In the genomic region with DNA sequence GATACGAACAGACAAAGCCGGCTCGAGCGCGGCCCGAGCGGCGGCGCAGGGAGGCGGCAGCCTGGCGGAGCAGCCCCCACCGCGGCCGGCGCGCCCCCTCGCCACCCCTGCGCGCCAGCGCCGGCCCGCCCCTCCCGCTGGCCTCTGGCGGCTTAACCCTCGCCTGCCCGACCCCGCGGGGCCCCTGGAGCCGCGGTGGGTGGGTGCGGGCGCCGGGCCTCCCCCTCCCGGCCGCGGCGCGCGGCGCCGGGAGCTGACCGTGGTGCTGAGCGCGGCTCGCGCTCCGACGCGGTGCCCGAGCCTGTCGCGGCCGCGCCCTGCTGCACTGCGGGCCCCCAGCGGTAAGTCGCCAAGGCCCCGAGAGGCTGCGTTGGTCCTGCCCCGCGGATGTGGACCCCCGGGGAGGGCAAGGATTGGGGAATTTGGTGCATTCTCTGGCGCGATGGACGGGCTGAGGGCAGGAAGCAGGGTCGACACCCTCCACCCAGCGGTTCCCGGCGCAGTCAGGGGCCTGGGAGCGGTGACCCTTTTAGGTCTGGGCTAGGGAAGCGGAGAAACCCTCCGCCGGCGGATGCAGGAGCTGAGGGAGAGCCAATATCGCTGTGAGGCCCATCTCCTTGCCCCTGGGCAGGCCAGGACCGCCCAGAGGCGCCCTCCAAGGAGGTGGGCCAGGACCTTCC, we compare ENCODE assay signal across 8 cellular contexts. TPM values are rescaled to one million over a fixed set of nuclear protein-coding genes. Genes with fewer than 3 reads are reported as not detected.
DNase-seq lines count a peak whose midpoint lies in the region; ATAC-seq and TF ChIP-seq lines count a peak whose summit lies in the region.

No MANE protein-coding gene starts in this region.

- H3K9me3 ChIP-seq in OCI-LY1 (ENCODE audit: low read length), result no peaks in the 10 kb centered on the region
- H3K9me3 ChIP-seq in esophagus (ENCODE audit: control insufficient read depth in 2 of 2, insufficient read depth in 1 of 2, low read depth in 1 of 2, low read length in 1 of 2), result no peaks in the 10 kb centered on the region

- H4K20me1 ChIP-seq in OCI-LY1 (ENCODE audit: insufficient read depth, low read length), result no peaks in the 10 kb centered on the region

- no peaks in the 10 kb centered on the region; the same call in 1 of the 2 replicates for H3K27me3 ChIP-seq in OCI-LY1 (ENCODE audit: insufficient read depth, low read length)
- peaks cover 0 to 12% of the 10 kb centered on the region in 2 donors for H3K27me3 ChIP-seq in esophagus (ENCODE audit: control insufficient read depth in 1 of 2, insufficient read depth in 2 of 2, low read length in 2 of 2)

- no peak overlapping the region for H2AFZ ChIP-seq in OCI-LY1 (ENCODE audit: low read length)

- peak; percentile 67 for DNase-seq in activated CD8-positive, alpha-beta memory T cell treated with anti-CD3 and anti-CD28 coated beads, Interleukin-2, amount 50 U/mL, for 48 hours
- DNase-seq in activated CD8-positive, alpha-beta memory T cell treated with anti-CD3 and anti-CD28 coated beads for 24 hours, result no peak
- DNase-seq in nephron progenitor cell (peak; percentile 82), HFFc6 (no peak), hippocampal formation (lab: John Stamatoyannopoulos, UW) (no peak)

- H3K36me3 ChIP-seq in OCI-LY1 (ENCODE audit: insufficient read depth, low read length) (no peaks in the 10 kb centered on the region), esophagus (ENCODE audit: control insufficient read depth in 2 of 2, insufficient read depth in 2 of 2, low read length in 1 of 2) (no peaks in the 10 kb centered on the region)

- H3K27me3 Mint-ChIP-seq in nephron progenitor cell (ENCODE audit: low read depth, poor library complexity) (peaks cover 83% of the 10 kb centered on the region), HFFc6 (ENCODE audit: insufficient read depth) (peaks cover 9% of the 10 kb centered on the region)

- H3K27ac Mint-ChIP-seq in nephron progenitor cell (no peak overlapping the region), HFFc6 (no peak overlapping the region)

- H3K27ac ChIP-seq in OCI-LY1 (ENCODE audit: low read depth, low read length, poor library complexity, severe bottlenecking), result no peak overlapping the region
- no peak overlapping the region for H3K27ac ChIP-seq in esophagus (ENCODE audit: low read depth in 2 of 2, low read length in 1 of 2)

- no peaks in the 10 kb centered on the region for H3K79me2 ChIP-seq in OCI-LY1 (ENCODE audit: insufficient read depth, low read length)

- peak overlapping the region; percentile 49 for H3K4me2 ChIP-seq in OCI-LY1 (ENCODE audit: low read length)

- WGBS in esophagus, 2 donors, result 3% methylated on average over 62 to 77 of the region's 77 CpGs

- no peak overlapping the region for H3K9ac ChIP-seq in OCI-LY1 (ENCODE audit: low read length)

- H3K9me2 ChIP-seq in OCI-LY1 (ENCODE audit: low read depth, low read length), result no peaks in the 10 kb centered on the region

- H3K4me3 ChIP-seq in OCI-LY1 (ENCODE audit: low read depth, low read length, poor library complexity, severe bottlenecking), result peak overlapping the region; percentile 46
- H3K4me3 ChIP-seq in esophagus (ENCODE audit: low read depth in 1 of 2, low read length in 2 of 2), result peak overlapping the region; percentile 7 to 39

- H3F3A ChIP-seq in OCI-LY1 (ENCODE audit: insufficient read depth, low read length), result no peaks in the 10 kb centered on the region

- ATAC-seq in HG02884 (IDR thresholded peaks at IDR 0.05; ENCODE audit: unreplicated experiment), result no peak

- no peaks in the 10 kb centered on the region for H3K36me3 Mint-ChIP-seq in nephron progenitor cell (ENCODE audit: low read depth)
- no peaks in the 10 kb centered on the region for H3K36me3 Mint-ChIP-seq in HFFc6 (ENCODE audit: low read depth)

- H3K4me3 Mint-ChIP-seq in nephron progenitor cell (peak overlapping the region; percentile 74), HFFc6 (no peak overlapping the region)

- H3K4me1 ChIP-seq in OCI-LY1 (ENCODE audit: insufficient read depth, low read length, severe bottlenecking), result no peaks in the 10 kb centered on the region
- peaks cover 0 to 7% of the 10 kb centered on the region in 2 donors for H3K4me1 ChIP-seq in esophagus (ENCODE audit: control insufficient read depth in 2 of 2, insufficient read depth in 2 of 2, low read length in 1 of 2)

- H3K9me3 Mint-ChIP-seq in nephron progenitor cell (no peaks in the 10 kb centered on the region), HFFc6 (peaks cover 21% of the 10 kb centered on the region)

- TF ChIP-seq CTCF in OCI-LY1 (IDR thresholded peaks at IDR 0.05; ENCODE audit: low read length) (no peak), nephron progenitor cell (IDR thresholded peaks at IDR 0.05) (no peak), HFFc6 (IDR thresholded peaks at IDR 0.05) (no peak)

- H3K4me1 Mint-ChIP-seq in nephron progenitor cell, result peaks cover 5% of the 10 kb centered on the region
- no peaks in the 10 kb centered on the region for H3K4me1 Mint-ChIP-seq in HFFc6 (ENCODE audit: low read depth)

RNA-seq across cellular contexts. Expression of gene AMER3, which starts 0.8 kb away (rescaled TPM):
- polyA plus RNA-seq in esophagus, result not detected
- not detected for total RNA-seq in HFFc6 (2021; fragmentation: NEBNext Ultra II Directional; extraction: Animal tissue kit (Norgen Biotek cat#: 25700))

RNA-seq across cellular contexts. Expression of gene GPR148, which starts 27.3 kb away (rescaled TPM):
- polyA plus RNA-seq in esophagus, result not detected
- not detected for total RNA-seq in HFFc6 (2021; fragmentation: NEBNext Ultra II Directional; extraction: Animal tissue kit (Norgen Biotek cat#: 25700))

Comparison
In these comparisons a context has a peak if more than half of its experiments do, and no peak if none do; other contexts are left out.
1. DNase-seq: peak in activated CD8-positive, alpha-beta memory T cell treated with anti-CD3 and anti-CD28 coated beads, Interleukin-2, amount 50 U/mL, for 48 hours (single experiment) and nephron progenitor cell (single experiment); none in activated CD8-positive, alpha-beta memory T cell treated with anti-CD3 and anti-CD28 coated beads for 24 hours (single experiment), HFFc6 (single experiment) and hippocampal formation (0 of 2).